ENCODE assay signal across 35 cellular contexts in genomic region chr4:38706301-38706700, GRCh38.
"Had no signal": no experiment of that assay in that cellular context is flagged by ENCODE, and none has a peak within 500 bp of the region (broad histone marks: within the 10 kb centered on the region; RNA-seq: fewer than 3 reads in every experiment).

No MANE protein-coding gene starts in this region.

- DNase-seq: Karpas-422, Kasumi-1, MG63, MM.1S, MV-4-11, NCI-H1048, NCI-H1092, NCI-H1092 treated with DMSO at 0.1 percent for 48 hours, NCI-H1105, NCI-H1105 treated with DMSO at 0.1 percent for 48 hours, NCI-H1417, NCI-H1417 treated with DMSO at 0.1 percent for 48 hours, NCI-H1436, NCI-H1436 treated with DMSO at 0.1 percent for 48 hours, NCI-H146, NCI-H1694, NCI-H1694 treated with DMSO at 0.1 percent for 48 hours, NCI-H187, NCI-H187 treated with DMSO at 0.1 percent for 48 hours, NCI-H1930, NCI-H2029, NCI-H2029 treated with DMSO at 0.1 percent for 48 hours, NCI-H2081, NCI-H2081 treated with DMSO at 0.1 percent for 48 hours, NCI-H2107, NCI-H2171, NCI-H2171 treated with DMSO at 0.1 percent for 48 hours, NCI-H2227 treated with DMSO at 0.1 percent for 48 hours, NCI-H226, NCI-H345, NCI-H446, NCI-H446 treated with DMSO at 0.1 percent for 48 hours, NCI-H510A, NCI-H510A treated with DMSO at 0.1 percent for 48 hours had no signal

- H3K4me2 ChIP-seq: KMS-11 had no signal

- H3K27ac ChIP-seq: KMS-11 had no signal

- H3K4me3 ChIP-seq: MG63 had no signal

- H3K36me3 ChIP-seq: MG63 had no signal

- H3K9ac ChIP-seq: KMS-11 had no signal

- H3K27me3 ChIP-seq: MG63 had no signal

- H3K9me3 ChIP-seq: MG63 had no signal
